25 cellular contexts compared by ENCODE assay signal in genomic region chr10:53093878-53094277, GRCh38.
"Had no signal": no experiment of that assay in that cellular context is flagged by ENCODE, and none has a peak within 500 bp of the region (broad histone marks: within the 10 kb centered on the region; RNA-seq: fewer than 3 reads in every experiment).

No MANE protein-coding gene starts in this region.

- FAIRE-seq: astrocyte, RCC 7860, TTC549 had no signal

- H3K4me3 Mint-ChIP-seq: activated CD4-positive, alpha-beta T cell treated with anti-CD3 and anti-CD28 coated beads, Interleukin-2, amount 10 ng/mL, durations not matched to agents 24 days and 14 days; activated CD8-positive, alpha-beta T cell treated with anti-CD3 and anti-CD28 coated beads for 36 hours; activated naive CD4-positive, alpha-beta T cell treated with anti-CD3 and anti-CD28 coated beads for 36 hours; activated T-cell treated with anti-CD3 and anti-CD28 coated beads, Interleukin-2, amount 50 U/mL, for 24 hours had no signal

- H3K27me3 ChIP-seq: adrenal gland, body of pancreas, breast epithelium had no signal

- H3K36me3 ChIP-seq: adrenal gland, breast epithelium had no signal

- H3K27ac Mint-ChIP-seq: activated CD4-positive, alpha-beta T cell treated with anti-CD3 and anti-CD28 coated beads, Interleukin-2, amount 10 ng/mL, durations not matched to agents 24 days and 14 days; activated CD8-positive, alpha-beta T cell treated with anti-CD3 and anti-CD28 coated beads for 36 hours; activated naive CD4-positive, alpha-beta T cell treated with anti-CD3 and anti-CD28 coated beads for 36 hours; activated naive CD4-positive, alpha-beta T cell treated with anti-CD3 and anti-CD28 coated beads, Interleukin-2, amount 50 U/mL, for 72 hours; activated T-cell treated with anti-CD3 and anti-CD28 coated beads, Interleukin-2, amount 50 U/mL, for 24 hours had no signal

- H3K27me3 Mint-ChIP-seq: activated CD4-positive, alpha-beta T cell treated with anti-CD3 and anti-CD28 coated beads, Interleukin-2, amount 10 ng/mL, durations not matched to agents 24 days and 14 days; activated CD8-positive, alpha-beta T cell treated with anti-CD3 and anti-CD28 coated beads for 36 hours; activated T-cell treated with anti-CD3 and anti-CD28 coated beads, Interleukin-2, amount 50 U/mL, for 24 hours had no signal

- H3K27ac ChIP-seq: adrenal gland, body of pancreas, breast epithelium had no signal

- H3K4me3 ChIP-seq: adrenal gland, body of pancreas, breast epithelium had no signal

- H3K4me1 ChIP-seq: adrenal gland, body of pancreas, breast epithelium had no signal

- H3K9me3 ChIP-seq: adrenal gland, body of pancreas, breast epithelium had no signal

- DNase-seq: activated CD4-positive, alpha-beta T cell treated with anti-CD3 and anti-CD28 coated beads, Interleukin-2, amount 10 ng/mL, durations not matched to agents 24 days and 14 days; activated CD4-positive, alpha-beta T cell treated with anti-CD3 and anti-CD28 coated beads, Interleukin-2, amount 50 U/mL, for 4 hours; activated CD8-positive, alpha-beta T cell treated with anti-CD3 and anti-CD28 coated beads for 36 hours; activated gamma-delta T cell treated with Interleukin-2 at 50 U/mL for 16 hours; activated naive CD4-positive, alpha-beta T cell treated with anti-CD3 and anti-CD28 coated beads for 36 hours; activated T-cell treated with anti-CD3 and anti-CD28 coated beads, Interleukin-2, amount 50 U/mL, for 24 hours; adrenal gland; body of pancreas; NCI-H1105; NCI-H1417 treated with DMSO at 0.1 percent for 48 hours; NCI-H187 treated with DMSO at 0.1 percent for 48 hours; NCI-H2081; NCI-H2171 treated with DMSO at 0.1 percent for 48 hours; NCI-H2227 treated with DMSO at 0.1 percent for 48 hours; NCI-H446; NCI-H524; NK-92 treated with Interleukin-12 subunit alpha and Interleukin-12 subunit beta, amount 100 ng/mL, for 24 hours; PC-3; Right ventricle myocardium superior; T1000 had no signal

- ATAC-seq: activated CD8-positive, alpha-beta T cell treated with anti-CD3 and anti-CD28 coated beads for 36 hours; activated naive CD4-positive, alpha-beta T cell treated with anti-CD3 and anti-CD28 coated beads, Interleukin-2, amount 50 U/mL, for 72 hours; body of pancreas; PC-3 had no signal

- H3K9me3 Mint-ChIP-seq: activated CD4-positive, alpha-beta T cell treated with anti-CD3 and anti-CD28 coated beads, Interleukin-2, amount 10 ng/mL, durations not matched to agents 24 days and 14 days had no signal

- H3K4me1 Mint-ChIP-seq: activated CD4-positive, alpha-beta T cell treated with anti-CD3 and anti-CD28 coated beads, Interleukin-2, amount 10 ng/mL, durations not matched to agents 24 days and 14 days had no signal
